In genomic region chr17:39623356-39623950, GRCh38 we compare ENCODE assay signal across 1 cellular context.
TF ChIP-seq lines count a peak whose summit lies in the region.

No MANE protein-coding gene starts in this region.

TF ChIP-seq in SK-N-SH, 30 proteins besides CTCF, POLR2A, EP300 and RAD21 (continued from another document):
- TF ChIP-seq, protein P1, sequence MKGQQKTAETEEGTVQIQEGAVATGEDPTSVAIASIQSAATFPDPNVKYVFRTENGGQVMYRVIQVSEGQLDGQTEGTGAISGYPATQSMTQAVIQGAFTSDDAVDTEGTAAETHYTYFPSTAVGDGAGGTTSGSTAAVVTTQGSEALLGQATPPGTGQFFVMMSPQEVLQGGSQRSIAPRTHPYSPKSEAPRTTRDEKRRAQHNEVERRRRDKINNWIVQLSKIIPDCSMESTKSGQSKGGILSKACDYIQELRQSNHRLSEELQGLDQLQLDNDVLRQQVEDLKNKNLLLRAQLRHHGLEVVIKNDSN (IDR thresholded peaks at IDR 0.05; ENCODE audit: borderline replicate concordance, low read depth), result no peak
- TF ChIP-seq REST (IDR thresholded peaks at IDR 0.05; ENCODE audit: low read depth, low read length) (no peak), CHD2 (IDR thresholded peaks at IDR 0.05; ENCODE audit: low read length, partially characterized antibody) (peak; percentile 56)
